In the genomic region with DNA sequence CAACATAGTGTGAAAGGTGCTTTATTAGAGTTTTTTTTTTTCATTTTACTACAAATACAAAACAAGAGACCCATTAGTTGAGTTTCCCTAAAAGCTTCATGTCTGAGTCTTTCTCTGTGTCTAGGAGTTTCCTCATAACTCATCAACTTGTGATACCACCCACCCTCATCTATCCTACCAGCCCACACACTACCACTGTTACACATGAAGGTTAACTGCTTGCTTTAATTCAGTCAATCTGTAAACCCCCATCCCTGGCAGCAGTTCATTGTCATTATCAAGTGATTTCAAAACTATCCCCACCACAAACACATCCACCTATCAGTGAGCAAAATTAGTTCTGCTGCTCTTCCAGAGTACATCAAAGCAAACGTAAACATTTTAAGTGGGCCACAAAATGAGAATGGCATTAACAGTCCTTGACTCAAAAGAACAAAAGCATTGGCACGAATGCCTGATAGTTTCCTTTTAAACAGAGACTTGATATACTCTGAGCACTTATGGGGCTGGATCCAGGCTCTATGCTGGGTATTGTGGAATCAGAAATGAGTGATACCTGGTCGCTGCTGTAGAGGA, we compare ENCODE assay signal across 20 cellular contexts.
DNase-seq lines count a peak whose midpoint lies in the region; ATAC-seq and TF ChIP-seq lines count a peak whose summit lies in the region.
"Had no signal": no experiment of that assay in that cellular context is flagged by ENCODE, and none has a peak within 500 bp of the region (broad histone marks: within the 10 kb centered on the region; RNA-seq: fewer than 3 reads in every experiment).

No MANE protein-coding gene starts in this region.

- ATAC-seq in GM19324 (IDR thresholded peaks at IDR 0.05; ENCODE audit: low FRiP score, unreplicated experiment) (no peak), HG03565 (IDR thresholded peaks at IDR 0.05; ENCODE audit: unreplicated experiment) (no peak)
- ATAC-seq: K562, Right ventricle myocardium inferior had no signal

- no peaks in the 10 kb centered on the region for H3K79me2 ChIP-seq in smooth muscle cell (ENCODE audit: low read depth)

- no peaks in the 10 kb centered on the region for H3K36me3 ChIP-seq in smooth muscle cell (ENCODE audit: low read depth)
- H3K36me3 ChIP-seq in effector memory CD4-positive, alpha-beta T cell (ENCODE audit: control insufficient read depth, insufficient read depth, low read length) = no peaks in the 10 kb centered on the region
- H3K36me3 ChIP-seq: BE2C had no signal

- no peak overlapping the region for H3K4me3 ChIP-seq in smooth muscle cell
- H3K4me3 ChIP-seq in effector memory CD4-positive, alpha-beta T cell (ENCODE audit: insufficient read depth, low read depth, low read length, poor library complexity, severe bottlenecking) = no peak overlapping the region
- H3K4me3 ChIP-seq: K562 had no signal

- no peak overlapping the region for H3K27ac ChIP-seq in smooth muscle cell (ENCODE audit: low read depth)
- H3K27ac ChIP-seq in effector memory CD4-positive, alpha-beta T cell (ENCODE audit: insufficient read depth, low read length, poor library complexity, severe bottlenecking) = no peak overlapping the region

- no peaks in the 10 kb centered on the region for H4K20me1 ChIP-seq in smooth muscle cell (ENCODE audit: low read depth)

- TF ChIP-seq CTCF in smooth muscle cell (IDR thresholded peaks at IDR 0.05; ENCODE audit: borderline replicate concordance, insufficient read depth, poor library complexity, severe bottlenecking) = no peak

- peak overlapping the region; percentile 35 for H3K4me2 ChIP-seq in smooth muscle cell

- H2AFZ ChIP-seq in smooth muscle cell (ENCODE audit: low read depth) = peak overlapping the region; percentile 15

- no peaks in the 10 kb centered on the region for H3K4me1 ChIP-seq in smooth muscle cell (ENCODE audit: low read depth)
- no peaks in the 10 kb centered on the region for H3K4me1 ChIP-seq in effector memory CD4-positive, alpha-beta T cell (ENCODE audit: control insufficient read depth, insufficient read depth, low read length, poor library complexity, severe bottlenecking)
- H3K4me1 ChIP-seq: BE2C, Caco-2 had no signal

- peaks cover under 1% of the 10 kb centered on the region for H3K27me3 ChIP-seq in smooth muscle cell (ENCODE audit: low read depth)
- H3K27me3 ChIP-seq in effector memory CD4-positive, alpha-beta T cell (replicated peaks; ENCODE audit: control insufficient read depth, insufficient read depth, low read length, poor library complexity, severe bottlenecking) = no peaks in the 10 kb centered on the region
- H3K27me3 ChIP-seq: BE2C had no signal

- DNase-seq in NCI-H1105 treated with DMSO at 0.1 percent for 48 hours (lab: John Stamatoyannopoulos, UW) (peak; percentile 7), NCI-H1105 (lab: John Stamatoyannopoulos, UW) (no peak), NCI-H187 treated with DMSO at 0.1 percent for 48 hours (lab: John Stamatoyannopoulos, UW) (peak; percentile 25), NCI-H510A treated with DMSO at 0.1 percent for 48 hours (lab: John Stamatoyannopoulos, UW) (peak; percentile 60), smooth muscle cell (lab: John Stamatoyannopoulos, UW; ENCODE audit: unreplicated experiment) (no peak)
- no peak for DNase-seq in effector memory CD4-positive, alpha-beta T cell
- DNase-seq: 8988T; BE2C; Caco-2; CD4-positive, CD25-positive, alpha-beta regulatory T cell; H9; MV-4-11; NCI-H1436 treated with DMSO at 0.1 percent for 48 hours; NCI-H2107; NCI-H226; NCI-H774 had no signal

- 41% methylated on average over 3 of the region's 3 CpGs for WGBS in smooth muscle cell (ENCODE audit: low lambda C conversion rate)

- H3K9ac ChIP-seq in smooth muscle cell (ENCODE audit: low read depth) = no peak overlapping the region

- H3K9me3 ChIP-seq in smooth muscle cell (replicated peaks; ENCODE audit: low read depth) = peaks cover 7% of the 10 kb centered on the region
- H3K9me3 ChIP-seq in effector memory CD4-positive, alpha-beta T cell (ENCODE audit: control insufficient read depth, low read length) = no peaks in the 10 kb centered on the region
- H3K9me3 ChIP-seq: BE2C had no signal

- no peaks in the 10 kb centered on the region for H3F3A ChIP-seq in smooth muscle cell (ENCODE audit: low read depth)

Comparison
In these comparisons a context has a peak if more than half of its experiments do, and no peak if none do; other contexts are left out.
1. DNase-seq: peak in NCI-H1105 treated with DMSO at 0.1 percent for 48 hours (single experiment), NCI-H187 treated with DMSO at 0.1 percent for 48 hours (single experiment) and NCI-H510A treated with DMSO at 0.1 percent for 48 hours (single experiment); none in NCI-H1105 (single experiment), smooth muscle cell (single experiment) and effector memory CD4-positive, alpha-beta T cell (0 of 3).